ENCODE assay signal across 17 cellular contexts in the genomic region with DNA sequence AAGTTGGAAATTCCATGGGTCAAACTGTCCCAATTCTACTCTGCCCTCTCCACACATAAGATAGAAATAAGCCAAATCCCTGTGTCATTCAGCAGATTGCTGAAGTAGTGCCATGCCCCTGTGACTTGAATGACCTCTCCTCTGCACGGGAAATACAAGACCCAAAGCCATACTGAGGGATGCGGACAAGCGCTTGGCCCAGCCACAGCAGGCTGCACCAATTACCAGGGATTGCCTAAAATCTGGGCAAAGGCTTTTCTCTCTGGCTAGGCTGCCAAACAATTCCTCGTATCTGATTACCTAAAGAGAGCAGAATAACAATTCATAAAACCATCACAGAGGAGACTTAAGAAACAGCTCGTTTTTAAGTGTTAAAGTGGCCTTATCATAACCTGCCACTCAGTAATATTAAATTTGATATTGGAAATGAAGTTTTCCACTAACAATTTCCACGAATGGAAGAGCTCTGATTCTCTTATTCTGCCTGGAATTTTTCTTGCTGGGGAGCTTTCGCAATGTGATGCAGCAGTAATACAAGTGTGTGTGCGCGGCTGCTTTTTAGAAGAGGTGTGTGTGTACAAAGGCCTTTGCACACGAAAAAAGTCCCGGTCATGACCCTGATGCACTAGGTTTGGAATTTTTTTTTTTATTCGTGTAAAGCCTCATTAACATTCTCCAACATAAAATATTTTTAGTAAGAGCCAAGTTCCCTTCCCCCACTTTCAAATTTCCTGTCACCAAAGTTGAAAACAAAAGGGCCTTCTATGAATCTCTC.
DNase-seq lines count a peak whose midpoint lies in the region; ATAC-seq, FAIRE-seq and TF ChIP-seq lines count a peak whose summit lies in the region.
"Had no signal": no experiment of that assay in that cellular context is flagged by ENCODE, and none has a peak within 500 bp of the region (broad histone marks: within the 10 kb centered on the region; RNA-seq: fewer than 3 reads in every experiment).

No MANE protein-coding gene starts in this region.

- no peak overlapping the region for H3K14ac ChIP-seq in H1 (ENCODE audit: insufficient read length)

- H3K79me2 ChIP-seq in GM23338 (replicated peaks; ENCODE audit: insufficient read depth): no peaks in the 10 kb centered on the region
- no peaks in the 10 kb centered on the region for H3K79me2 ChIP-seq in H1 (ENCODE audit: control insufficient read depth in 1 of 2, insufficient read depth in 2 of 2, low read length in 2 of 2)
- no peaks in the 10 kb centered on the region for H3K79me2 ChIP-seq in neural progenitor cell (ENCODE audit: low read depth)

- H3K4ac ChIP-seq in H1 (replicated peaks; ENCODE audit: insufficient read length, low read depth, low read length): no peak overlapping the region

- H3K56ac ChIP-seq in H1 (replicated peaks; ENCODE audit: insufficient read length, low read depth, low read length): no peak overlapping the region

- no peak for TF ChIP-seq EP300 in H1 (IDR thresholded peaks at IDR 0.05; ENCODE audit: borderline replicate concordance in 1 of 2, low read depth in 2 of 2, low read length in 2 of 2)

- H4K5ac ChIP-seq in H1 (ENCODE audit: insufficient read length, low read depth, low read length): no peak overlapping the region

- no peaks in the 10 kb centered on the region for H3K23me2 ChIP-seq in H1 (ENCODE audit: low read depth, low read length)

- no peak overlapping the region for H4K91ac ChIP-seq in H1 (replicated peaks; ENCODE audit: insufficient read length, low read length)

- H3K36me3 Mint-ChIP-seq in GM23338 (ENCODE audit: low read depth) (no peaks in the 10 kb centered on the region; the same call in 1 of the 3 replicates), neural progenitor cell (no peaks in the 10 kb centered on the region)

- H3K36me3 ChIP-seq in GM23338 (ENCODE audit: insufficient read depth) (no peaks in the 10 kb centered on the region), MG63 (no peaks in the 10 kb centered on the region), H1 (ENCODE audit: control insufficient read depth in 2 of 4, insufficient read depth in 4 of 4, low read length in 3 of 4) (no peaks in the 10 kb centered on the region), neural progenitor cell (no peaks in the 10 kb centered on the region)
- H3K36me3 ChIP-seq: cardiac muscle cell, left lung, tibial artery had no signal

- H3K27ac Mint-ChIP-seq in GM23338 (peak overlapping the region; percentile 89), neural progenitor cell (peak overlapping the region; percentile 81)
- H3K27ac Mint-ChIP-seq: activated T-helper 1 cell treated with anti-CD3 and anti-CD28 coated beads, Interleukin-12 subunit alpha, Interleukin-12 subunit beta, Interleukin-2, Interleukin-4 antibody, amounts not matched to agents 30 ng/mL and 10 ng/mL and 1 ng/mL, durations not matched to agents 14 hours and 24 hours and 36 hours had no signal

- peak overlapping the region; percentile 10; the same call in 1 of the 2 replicates for H2BK5ac ChIP-seq in H1 (ENCODE audit: low read depth, low read length)

- H3K27ac ChIP-seq in GM23338 (ENCODE audit: low read depth) (peak overlapping the region; percentile 95), H1 (ENCODE audit: low read depth, low read length) (no peak overlapping the region), neural progenitor cell (peak overlapping the region; percentile 65)
- H3K27ac ChIP-seq: left lung, tibial artery had no signal

- 0 out of 2 replicates have a peak overlapping the region, but pooled peaks have one; percentile 55 for H2BK20ac ChIP-seq in H1 (ENCODE audit: low read length)

- POLR2A ChIA-PET in H1 (lab: Charles Lee; ENCODE audit: partially characterized antibody): interaction anchor here (0.6 to 1.6 kb wide), 5 partner anchors 14 to 494 kb away, joined by 3 to 5 read pairs (median 3); no protein-coding TSS in a partner anchor

- H3K27me3 Mint-ChIP-seq in GM23338 (ENCODE audit: insufficient read depth, low read depth, poor library complexity) (peaks cover 15% of the 10 kb centered on the region), neural progenitor cell (ENCODE audit: insufficient read depth, low read depth) (peaks cover 8% of the 10 kb centered on the region)

- H3K4me3 Mint-ChIP-seq in GM23338 (no peak overlapping the region), neural progenitor cell (peak overlapping the region; percentile 47)
- H3K4me3 Mint-ChIP-seq: activated T-helper 1 cell treated with anti-CD3 and anti-CD28 coated beads, Interleukin-12 subunit alpha, Interleukin-12 subunit beta, Interleukin-2, Interleukin-4 antibody, amounts not matched to agents 30 ng/mL and 10 ng/mL and 1 ng/mL, durations not matched to agents 14 hours and 24 hours and 36 hours had no signal

- CTCF ChIA-PET in H1 (lab: Charles Lee; ENCODE audit: partially characterized antibody): interaction anchor here (0.6 to 1.1 kb wide), 7 partner anchors 8 to 672 kb away, joined by 3 to 5 read pairs (median 3); no protein-coding TSS in a partner anchor

- peak overlapping the region; percentile 81 for H3K18ac ChIP-seq in H1 (ENCODE audit: extremely low read depth, low read length)

- peaks cover 2% of the 10 kb centered on the region for H3K79me1 ChIP-seq in H1 (ENCODE audit: low read depth, low read length)

- peak overlapping the region; percentile 89; the same call in 1 of the 2 replicates for H2AK5ac ChIP-seq in H1 (ENCODE audit: low read depth, low read length)

- TF ChIP-seq POLR2A in H1 (IDR thresholded peaks at IDR 0.05; ENCODE audit: control extremely low read depth in 1 of 2, low read depth in 2 of 2, low read length in 2 of 2): no peak

- DNase-seq in GM23338 (ENCODE audit: low spot score) (no peak), MG63 (peak; percentile 34), H1 (ENCODE audit: low read depth in 1 of 2, low spot score in 2 of 2) (no peak), neural progenitor cell (ENCODE audit: low spot score) (peak; percentile 48), SIG-M5 treated with dmso at 0.1 percent for 504 hours (lab: John Stamatoyannopoulos, UW; ENCODE audit: unreplicated experiment) (no peak), DMS79 treated with DMSO at 0.1 percent for 48 hours (lab: John Stamatoyannopoulos, UW) (no peak), NCI-H187 treated with DMSO at 0.1 percent for 48 hours (lab: John Stamatoyannopoulos, UW) (no peak)
- DNase-seq: activated CD8-positive, alpha-beta memory T cell treated with anti-CD3 and anti-CD28 coated beads for 24 hours; C1 segment of cervical spinal cord; effector memory CD4-positive, alpha-beta T cell; left lung; NCI-H2029; NCI-H526 treated with DMSO at 0.1 percent for 48 hours; tibial artery had no signal

- peaks cover 41% of the 10 kb centered on the region for H3K4me1 ChIP-seq in GM23338 (ENCODE audit: insufficient read depth)
- peaks cover 5 to 23% (median 16%) of the 10 kb centered on the region in 4 experiments for H3K4me1 ChIP-seq in H1 (replicated peaks in 1 of 4; ENCODE audit: control insufficient read depth in 3 of 4, insufficient read depth in 4 of 4, low read length in 3 of 4)
- peaks cover 58% of the 10 kb centered on the region for H3K4me1 ChIP-seq in neural progenitor cell
- H3K4me1 ChIP-seq: tibial artery had no signal

- H3F3A ChIP-seq in GM23338 (replicated peaks; ENCODE audit: low read depth): peaks cover 18% of the 10 kb centered on the region; the same call in 1 of the 2 replicates
- peaks cover 28% of the 10 kb centered on the region for H3F3A ChIP-seq in neural progenitor cell (ENCODE audit: low read depth)

- peak overlapping the region; percentile 92; the same call in 1 of the 2 replicates for H2BK12ac ChIP-seq in H1 (ENCODE audit: low read depth, low read length)

- peak overlapping the region; percentile 29 for H3K4me2 ChIP-seq in GM23338
- peak overlapping the region; percentile 21 to 40; a peak in 3 of 4 replicates for H3K4me2 ChIP-seq in H1 (ENCODE audit: insufficient read depth in 1 of 2, low read depth in 2 of 2, low read length in 2 of 2)
- H3K4me2 ChIP-seq in neural progenitor cell: peak overlapping the region; percentile 67

- H3K9me3 Mint-ChIP-seq in GM23338 (no peaks in the 10 kb centered on the region), neural progenitor cell (peaks cover 2% of the 10 kb centered on the region)

- ATAC-seq in GM23338: peak; percentile 33
- ATAC-seq: left lung had no signal

- no peak overlapping the region for H4K8ac ChIP-seq in H1 (ENCODE audit: extremely low read depth, insufficient read depth, low read length)

- H2BK120ac ChIP-seq in H1 (replicated peaks; ENCODE audit: low read depth, low read length): peak overlapping the region; percentile 19

- no peaks in the 10 kb centered on the region for H3K9me3 ChIP-seq in MG63
- no peaks in the 10 kb centered on the region for H3K9me3 ChIP-seq in H1 (ENCODE audit: insufficient read depth in 2 of 2, low read depth in 1 of 2, low read length in 1 of 2)
- no peaks in the 10 kb centered on the region for H3K9me3 ChIP-seq in neural progenitor cell (ENCODE audit: low read depth)
- H3K9me3 ChIP-seq: left lung, tibial artery had no signal

- no peak for TF ChIP-seq CTCF in GM23338 (conservative IDR thresholded peaks at IDR 0.05; ENCODE audit: low read depth in 2 of 2)
- no peak for TF ChIP-seq CTCF in H1 (IDR thresholded peaks at IDR 0.05; ENCODE audit: control extremely low read depth in 1 of 3, insufficient read depth in 1 of 3, low read depth in 1 of 3, low read length in 3 of 3)
- TF ChIP-seq CTCF in neural progenitor cell (IDR thresholded peaks at IDR 0.05): no peak

- no peak overlapping the region for H2AFZ ChIP-seq in GM23338
- no peak overlapping the region for H2AFZ ChIP-seq in H1 (ENCODE audit: low read length)
- H2AFZ ChIP-seq in neural progenitor cell (replicated peaks): no peak overlapping the region

- 72% methylated on average over 12 of the region's 12 CpGs; no CpG with 5 or more reads in 1 of the 2 experiments for WGBS in H1 (ENCODE audit: extremely low coverage in 1 of 2, insufficient coverage in 1 of 2, insufficient read length in 1 of 2, insufficient replicate concordance in 2 of 2, low coverage in 1 of 2, low lambda C conversion rate in 2 of 2, missing lambda C conversion rate in 1 of 2), 2 experiments

- H3K4me3 ChIP-seq in GM23338 (peak overlapping the region; percentile 18; the same call in 1 of the 2 replicates), MG63 (no peak overlapping the region), H1 (ENCODE audit: extremely low read depth in 1 of 4, insufficient read depth in 2 of 4, low read depth in 3 of 4, low read length in 4 of 4) (no peak overlapping the region), neural progenitor cell (no peak overlapping the region)
- H3K4me3 ChIP-seq: cardiac muscle cell, left lung, tibial artery had no signal

- peaks cover 18% of the 10 kb centered on the region for H3K9me2 ChIP-seq in GM23338 (ENCODE audit: insufficient read depth)

- H2BK15ac ChIP-seq in H1 (ENCODE audit: low read length): no peak overlapping the region

- H3K4me1 Mint-ChIP-seq in GM23338: peaks cover 50% of the 10 kb centered on the region
- H3K4me1 Mint-ChIP-seq in neural progenitor cell: peaks cover 68% of the 10 kb centered on the region

- no peaks in the 10 kb centered on the region for H4K20me1 ChIP-seq in GM23338 (replicated peaks; ENCODE audit: insufficient read depth)
- H4K20me1 ChIP-seq in H1 (replicated peaks in 1 of 2; ENCODE audit: control insufficient read depth in 1 of 2, insufficient read depth in 2 of 2, low read length in 2 of 2): no peaks in the 10 kb centered on the region
- H4K20me1 ChIP-seq in neural progenitor cell (ENCODE audit: low read depth): no peaks in the 10 kb centered on the region

- FAIRE-seq in H1 (lab: Jason Lieb, UNC): no peak
- FAIRE-seq: RCC 7860 had no signal

- no peak for TF ChIP-seq RAD21 in H1 (IDR thresholded peaks at IDR 0.05 in 1 of 2, conservative IDR thresholded peaks at IDR 0.05 in 1 of 2; ENCODE audit: low read depth in 2 of 2, low read length in 2 of 2)

- H3K27me3 ChIP-seq in GM23338 (ENCODE audit: insufficient read depth) (no peaks in the 10 kb centered on the region), MG63 (no peaks in the 10 kb centered on the region), H1 (replicated peaks in 1 of 4; ENCODE audit: control insufficient read depth in 3 of 4, extremely low read depth in 1 of 4, insufficient read depth in 3 of 4, low read length in 3 of 4) (peaks cover 0 to 2% (median 0%) of the 10 kb centered on the region in 4 experiments; a peak in 1 of 7 replicates), neural progenitor cell (peaks cover 7% of the 10 kb centered on the region)
- H3K27me3 ChIP-seq: cardiac muscle cell, left lung had no signal

- H3K9ac ChIP-seq in H1 (replicated peaks in 1 of 4; ENCODE audit: extremely low read depth in 1 of 4, low read depth in 3 of 4, low read length in 3 of 4) (no peak overlapping the region), neural progenitor cell (no peak overlapping the region)

- H3K23ac ChIP-seq in H1 (ENCODE audit: insufficient read length): no peak overlapping the region

Comparison
In these comparisons a context has a peak if more than half of its experiments do, and no peak if none do; other contexts are left out.
1. DNase-seq: peak in MG63 (single experiment) and neural progenitor cell (single experiment); none in GM23338 (single experiment), H1 (0 of 2), SIG-M5 treated with dmso at 0.1 percent for 504 hours (single experiment), DMS79 treated with DMSO at 0.1 percent for 48 hours (single experiment) and NCI-H187 treated with DMSO at 0.1 percent for 48 hours (single experiment).
2. Peak in every context shown above with its lines, with median percentiles within 50 percentile points of each other: H3K4me2 ChIP-seq.